1 cellular context compared by ENCODE assay signal in genomic region chr14:100755649-100756048, GRCh38.
TF ChIP-seq lines count a peak whose summit lies in the region.

No MANE protein-coding gene starts in this region.

TF ChIP-seq in K562, 482 proteins besides CTCF, POLR2A, EP300 and RAD21 (continued from another document and continues in another):
- no peak for TF ChIP-seq BMI1 (IDR thresholded peaks at IDR 0.05; ENCODE audit: low read length)
- no peak for TF ChIP-seq ZNF41 (CRISPR knock-in tag; conservative IDR thresholded peaks at IDR 0.05)
- TF ChIP-seq ZNF695 (CRISPR knock-in tag; IDR thresholded peaks at IDR 0.05): no peak
- no peak for TF ChIP-seq MEF2D (tag; conservative IDR thresholded peaks at IDR 0.05; ENCODE audit: low read depth)
- TF ChIP-seq TRIM24 (IDR thresholded peaks at IDR 0.05): peak; percentile 88 to 96
- no peak; the same call in 1 of the 2 replicates for TF ChIP-seq MGA (IDR thresholded peaks at IDR 0.05)
- no peak for TF ChIP-seq SMARCA5 (IDR thresholded peaks at IDR 0.05)
- TF ChIP-seq ZNF174 (CRISPR knock-in tag; IDR thresholded peaks at IDR 0.05): no peak
- no peak for TF ChIP-seq PHB (CRISPR knock-in tag; IDR thresholded peaks at IDR 0.05)
- TF ChIP-seq ELF1 (tag; IDR thresholded peaks at IDR 0.05): no peak
- TF ChIP-seq MAFK (IDR thresholded peaks at IDR 0.05; ENCODE audit: low read length): peak; percentile 57; the same call in 1 of the 2 replicates
- no peak for TF ChIP-seq SRSF3 (IDR thresholded peaks at IDR 0.05; ENCODE audit: insufficient read depth, low read length)
- TF ChIP-seq FIP1L1 (IDR thresholded peaks at IDR 0.05; ENCODE audit: low read depth, low read length, poor library complexity, severe bottlenecking): no peak
- TF ChIP-seq NCOA4 (IDR thresholded peaks at IDR 0.05; ENCODE audit: partially characterized antibody): no peak
- no peak for TF ChIP-seq TFAM (CRISPR knock-in tag; conservative IDR thresholded peaks at IDR 0.05)
- TF ChIP-seq ZZZ3 (IDR thresholded peaks at IDR 0.05): no peak
- TF ChIP-seq, protein P1, sequence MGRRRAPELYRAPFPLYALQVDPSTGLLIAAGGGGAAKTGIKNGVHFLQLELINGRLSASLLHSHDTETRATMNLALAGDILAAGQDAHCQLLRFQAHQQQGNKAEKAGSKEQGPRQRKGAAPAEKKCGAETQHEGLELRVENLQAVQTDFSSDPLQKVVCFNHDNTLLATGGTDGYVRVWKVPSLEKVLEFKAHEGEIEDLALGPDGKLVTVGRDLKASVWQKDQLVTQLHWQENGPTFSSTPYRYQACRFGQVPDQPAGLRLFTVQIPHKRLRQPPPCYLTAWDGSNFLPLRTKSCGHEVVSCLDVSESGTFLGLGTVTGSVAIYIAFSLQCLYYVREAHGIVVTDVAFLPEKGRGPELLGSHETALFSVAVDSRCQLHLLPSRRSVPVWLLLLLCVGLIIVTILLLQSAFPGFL (CRISPR knock-in tag; IDR thresholded peaks at IDR 0.05): no peak
- TF ChIP-seq PURB (CRISPR knock-in tag; IDR thresholded peaks at IDR 0.05; ENCODE audit: low read depth): no peak
- no peak for TF ChIP-seq CXXC5 (CRISPR knock-in tag; IDR thresholded peaks at IDR 0.05)
- no peak for TF ChIP-seq ZNF175 (CRISPR knock-in tag; IDR thresholded peaks at IDR 0.05; ENCODE audit: low read depth)
- no peak for TF ChIP-seq PRPF4 (IDR thresholded peaks at IDR 0.05; ENCODE audit: insufficient read depth, low read depth, low read length, poor library complexity, severe bottlenecking)
- peak; percentile 87 for TF ChIP-seq ZNF766 (CRISPR knock-in tag; conservative IDR thresholded peaks at IDR 0.05)
- TF ChIP-seq, protein P2, sequence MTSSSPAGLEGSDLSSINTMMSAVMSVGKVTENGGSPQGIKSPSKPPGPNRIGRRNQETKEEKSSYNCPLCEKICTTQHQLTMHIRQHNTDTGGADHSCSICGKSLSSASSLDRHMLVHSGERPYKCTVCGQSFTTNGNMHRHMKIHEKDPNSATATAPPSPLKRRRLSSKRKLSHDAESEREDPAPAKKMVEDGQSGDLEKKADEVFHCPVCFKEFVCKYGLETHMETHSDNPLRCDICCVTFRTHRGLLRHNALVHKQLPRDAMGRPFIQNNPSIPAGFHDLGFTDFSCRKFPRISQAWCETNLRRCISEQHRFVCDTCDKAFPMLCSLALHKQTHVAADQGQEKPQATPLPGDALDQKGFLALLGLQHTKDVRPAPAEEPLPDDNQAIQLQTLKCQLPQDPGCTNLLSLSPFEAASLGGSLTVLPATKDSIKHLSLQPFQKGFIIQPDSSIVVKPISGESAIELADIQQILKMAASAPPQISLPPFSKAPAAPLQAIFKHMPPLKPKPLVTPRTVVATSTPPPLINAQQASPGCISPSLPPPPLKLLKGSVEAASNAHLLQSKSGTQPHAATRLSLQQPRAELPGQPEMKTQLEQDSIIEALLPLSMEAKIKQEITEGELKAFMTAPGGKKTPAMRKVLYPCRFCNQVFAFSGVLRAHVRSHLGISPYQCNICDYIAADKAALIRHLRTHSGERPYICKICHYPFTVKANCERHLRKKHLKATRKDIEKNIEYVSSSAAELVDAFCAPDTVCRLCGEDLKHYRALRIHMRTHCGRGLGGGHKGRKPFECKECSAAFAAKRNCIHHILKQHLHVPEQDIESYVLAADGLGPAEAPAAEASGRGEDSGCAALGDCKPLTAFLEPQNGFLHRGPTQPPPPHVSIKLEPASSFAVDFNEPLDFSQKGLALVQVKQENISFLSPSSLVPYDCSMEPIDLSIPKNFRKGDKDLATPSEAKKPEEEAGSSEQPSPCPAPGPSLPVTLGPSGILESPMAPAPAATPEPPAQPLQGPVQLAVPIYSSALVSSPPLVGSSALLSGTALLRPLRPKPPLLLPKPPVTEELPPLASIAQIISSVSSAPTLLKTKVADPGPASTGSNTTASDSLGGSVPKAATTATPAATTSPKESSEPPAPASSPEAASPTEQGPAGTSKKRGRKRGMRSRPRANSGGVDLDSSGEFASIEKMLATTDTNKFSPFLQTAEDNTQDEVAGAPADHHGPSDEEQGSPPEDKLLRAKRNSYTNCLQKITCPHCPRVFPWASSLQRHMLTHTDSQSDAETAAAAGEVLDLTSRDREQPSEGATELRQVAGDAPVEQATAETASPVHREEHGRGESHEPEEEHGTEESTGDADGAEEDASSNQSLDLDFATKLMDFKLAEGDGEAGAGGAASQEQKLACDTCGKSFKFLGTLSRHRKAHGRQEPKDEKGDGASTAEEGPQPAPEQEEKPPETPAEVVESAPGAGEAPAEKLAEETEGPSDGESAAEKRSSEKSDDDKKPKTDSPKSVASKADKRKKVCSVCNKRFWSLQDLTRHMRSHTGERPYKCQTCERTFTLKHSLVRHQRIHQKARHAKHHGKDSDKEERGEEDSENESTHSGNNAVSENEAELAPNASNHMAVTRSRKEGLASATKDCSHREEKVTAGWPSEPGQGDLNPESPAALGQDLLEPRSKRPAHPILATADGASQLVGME (CRISPR knock-in tag; IDR thresholded peaks at IDR 0.05): no peak
- TF ChIP-seq ZNF408 (CRISPR knock-in tag; IDR thresholded peaks at IDR 0.05; ENCODE audit: low read depth): no peak
- no peak for TF ChIP-seq KLF13 (tag; IDR thresholded peaks at IDR 0.05; ENCODE audit: borderline replicate concordance, low read depth)
- TF ChIP-seq EWSR1 (IDR thresholded peaks at IDR 0.05; ENCODE audit: borderline replicate concordance, low read depth, partially characterized antibody): no peak
- no peak for TF ChIP-seq ZBTB8A (IDR thresholded peaks at IDR 0.05; ENCODE audit: partially characterized antibody)
- no peak for TF ChIP-seq ZNF444 (CRISPR knock-in tag; IDR thresholded peaks at IDR 0.05)
- TF ChIP-seq BHLHE40 (IDR thresholded peaks at IDR 0.05; ENCODE audit: low read length): no peak
- no peak for TF ChIP-seq DNMT1 (IDR thresholded peaks at IDR 0.05)
- TF ChIP-seq RBM17 (IDR thresholded peaks at IDR 0.05; ENCODE audit: borderline replicate concordance, low read depth, low read length): no peak
- TF ChIP-seq ZNF184 (CRISPR knock-in tag; IDR thresholded peaks at IDR 0.05): no peak
- TF ChIP-seq, protein P3, sequence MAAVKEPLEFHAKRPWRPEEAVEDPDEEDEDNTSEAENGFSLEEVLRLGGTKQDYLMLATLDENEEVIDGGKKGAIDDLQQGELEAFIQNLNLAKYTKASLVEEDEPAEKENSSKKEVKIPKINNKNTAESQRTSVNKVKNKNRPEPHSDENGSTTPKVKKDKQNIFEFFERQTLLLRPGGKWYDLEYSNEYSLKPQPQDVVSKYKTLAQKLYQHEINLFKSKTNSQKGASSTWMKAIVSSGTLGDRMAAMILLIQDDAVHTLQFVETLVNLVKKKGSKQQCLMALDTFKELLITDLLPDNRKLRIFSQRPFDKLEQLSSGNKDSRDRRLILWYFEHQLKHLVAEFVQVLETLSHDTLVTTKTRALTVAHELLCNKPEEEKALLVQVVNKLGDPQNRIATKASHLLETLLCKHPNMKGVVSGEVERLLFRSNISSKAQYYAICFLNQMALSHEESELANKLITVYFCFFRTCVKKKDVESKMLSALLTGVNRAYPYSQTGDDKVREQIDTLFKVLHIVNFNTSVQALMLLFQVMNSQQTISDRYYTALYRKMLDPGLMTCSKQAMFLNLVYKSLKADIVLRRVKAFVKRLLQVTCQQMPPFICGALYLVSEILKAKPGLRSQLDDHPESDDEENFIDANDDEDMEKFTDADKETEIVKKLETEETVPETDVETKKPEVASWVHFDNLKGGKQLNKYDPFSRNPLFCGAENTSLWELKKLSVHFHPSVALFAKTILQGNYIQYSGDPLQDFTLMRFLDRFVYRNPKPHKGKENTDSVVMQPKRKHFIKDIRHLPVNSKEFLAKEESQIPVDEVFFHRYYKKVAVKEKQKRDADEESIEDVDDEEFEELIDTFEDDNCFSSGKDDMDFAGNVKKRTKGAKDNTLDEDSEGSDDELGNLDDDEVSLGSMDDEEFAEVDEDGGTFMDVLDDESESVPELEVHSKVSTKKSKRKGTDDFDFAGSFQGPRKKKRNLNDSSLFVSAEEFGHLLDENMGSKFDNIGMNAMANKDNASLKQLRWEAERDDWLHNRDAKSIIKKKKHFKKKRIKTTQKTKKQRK (IDR thresholded peaks at IDR 0.05; ENCODE audit: borderline replicate concordance, low read depth, low read length): no peak
- TF ChIP-seq SETDB1 (IDR thresholded peaks at IDR 0.05; ENCODE audit: low read length): no peak
- TF ChIP-seq RCOR1 (IDR thresholded peaks at IDR 0.05; ENCODE audit: borderline replicate concordance in 1 of 2, low read depth in 2 of 2, low read length in 2 of 2): peak in 1 of 2 experiments; percentile 53; a peak in 1 of 4 replicates
- TF ChIP-seq MCM5 (IDR thresholded peaks at IDR 0.05; ENCODE audit: low read depth): no peak
- no peak for TF ChIP-seq XRCC5 (IDR thresholded peaks at IDR 0.05; ENCODE audit: low read depth, low read length)
- TF ChIP-seq BRCA1 (IDR thresholded peaks at IDR 0.05): no peak
- TF ChIP-seq BRCA1 (CRISPR knock-in tag; IDR thresholded peaks at IDR 0.05): no peak
- peak; percentile 70 for TF ChIP-seq C11orf30 (IDR thresholded peaks at IDR 0.05; ENCODE audit: low read depth)
- TF ChIP-seq SMARCE1 (IDR thresholded peaks at IDR 0.05): peak; percentile 82
- TF ChIP-seq, protein P4, sequence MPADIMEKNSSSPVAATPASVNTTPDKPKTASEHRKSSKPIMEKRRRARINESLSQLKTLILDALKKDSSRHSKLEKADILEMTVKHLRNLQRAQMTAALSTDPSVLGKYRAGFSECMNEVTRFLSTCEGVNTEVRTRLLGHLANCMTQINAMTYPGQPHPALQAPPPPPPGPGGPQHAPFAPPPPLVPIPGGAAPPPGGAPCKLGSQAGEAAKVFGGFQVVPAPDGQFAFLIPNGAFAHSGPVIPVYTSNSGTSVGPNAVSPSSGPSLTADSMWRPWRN (IDR thresholded peaks at IDR 0.05; ENCODE audit: low read depth): no peak
- TF ChIP-seq PCBP2 (IDR thresholded peaks at IDR 0.05; ENCODE audit: low read depth, low read length, poor library complexity, severe bottlenecking): no peak
- no peak for TF ChIP-seq BCOR (IDR thresholded peaks at IDR 0.05)
- peak; percentile 98 for TF ChIP-seq MEIS2 (IDR thresholded peaks at IDR 0.05; ENCODE audit: partially characterized antibody)
- TF ChIP-seq ATF7 (IDR thresholded peaks at IDR 0.05): peak; percentile 69
